Comparison of ENCODE assay signal across 2 cellular contexts in genomic region chr9:129145316-129145715, GRCh38.
TF ChIP-seq lines count a peak whose summit lies in the region.

No MANE protein-coding gene starts in this region.

TF ChIP-seq in liver, 16 proteins besides CTCF, POLR2A, EP300 and RAD21:
- TF ChIP-seq NR2F2 (IDR thresholded peaks at IDR 0.05) (no peak), YY1 (IDR thresholded peaks at IDR 0.05) (no peak)

TF ChIP-seq in HepG2, 621 proteins besides CTCF, POLR2A, EP300 and RAD21:
- TF ChIP-seq ZNF572 (CRISPR knock-in tag; IDR thresholded peaks at IDR 0.05) = no peak
- TF ChIP-seq XRCC5 (optimal IDR thresholded peaks at IDR 0.05; ENCODE audit: low read length) = no peak
- TF ChIP-seq MATR3 (CRISPR knock-in tag; IDR thresholded peaks at IDR 0.05) = no peak
- no peak for TF ChIP-seq SOX6 (IDR thresholded peaks at IDR 0.05)
- no peak for TF ChIP-seq SOX6 (CRISPR knock-in tag; IDR thresholded peaks at IDR 0.05)
- no peak for TF ChIP-seq FOXJ3 (CRISPR knock-in tag; IDR thresholded peaks at IDR 0.05; ENCODE audit: borderline replicate concordance)
- no peak for TF ChIP-seq E2F2 (CRISPR knock-in tag; IDR thresholded peaks at IDR 0.05; ENCODE audit: borderline replicate concordance)
- TF ChIP-seq ZNF354B (CRISPR knock-in tag; IDR thresholded peaks at IDR 0.05) = no peak
- TF ChIP-seq ZNF710 (CRISPR knock-in tag; IDR thresholded peaks at IDR 0.05; ENCODE audit: borderline replicate concordance) = no peak
- no peak for TF ChIP-seq TRAFD1 (CRISPR knock-in tag; IDR thresholded peaks at IDR 0.05; ENCODE audit: borderline replicate concordance)
- no peak for TF ChIP-seq PAWR (CRISPR knock-in tag; IDR thresholded peaks at IDR 0.05; ENCODE audit: borderline replicate concordance)
- TF ChIP-seq NR2C2 (CRISPR knock-in tag; IDR thresholded peaks at IDR 0.05; ENCODE audit: borderline replicate concordance) = no peak
- TF ChIP-seq AGO2 (optimal IDR thresholded peaks at IDR 0.05; ENCODE audit: low read depth, low read length) = no peak
- no peak for TF ChIP-seq SIX1 (CRISPR knock-in tag; IDR thresholded peaks at IDR 0.05; ENCODE audit: borderline replicate concordance)
- TF ChIP-seq RFXANK (CRISPR knock-in tag; IDR thresholded peaks at IDR 0.05) = no peak
- TF ChIP-seq HOXA9 (CRISPR knock-in tag; IDR thresholded peaks at IDR 0.05; ENCODE audit: borderline replicate concordance) = no peak
- TF ChIP-seq RARA (CRISPR knock-in tag; IDR thresholded peaks at IDR 0.05) = no peak
- TF ChIP-seq NFIC (IDR thresholded peaks at IDR 0.05; ENCODE audit: low read length) = no peak
- TF ChIP-seq, protein P1, sequence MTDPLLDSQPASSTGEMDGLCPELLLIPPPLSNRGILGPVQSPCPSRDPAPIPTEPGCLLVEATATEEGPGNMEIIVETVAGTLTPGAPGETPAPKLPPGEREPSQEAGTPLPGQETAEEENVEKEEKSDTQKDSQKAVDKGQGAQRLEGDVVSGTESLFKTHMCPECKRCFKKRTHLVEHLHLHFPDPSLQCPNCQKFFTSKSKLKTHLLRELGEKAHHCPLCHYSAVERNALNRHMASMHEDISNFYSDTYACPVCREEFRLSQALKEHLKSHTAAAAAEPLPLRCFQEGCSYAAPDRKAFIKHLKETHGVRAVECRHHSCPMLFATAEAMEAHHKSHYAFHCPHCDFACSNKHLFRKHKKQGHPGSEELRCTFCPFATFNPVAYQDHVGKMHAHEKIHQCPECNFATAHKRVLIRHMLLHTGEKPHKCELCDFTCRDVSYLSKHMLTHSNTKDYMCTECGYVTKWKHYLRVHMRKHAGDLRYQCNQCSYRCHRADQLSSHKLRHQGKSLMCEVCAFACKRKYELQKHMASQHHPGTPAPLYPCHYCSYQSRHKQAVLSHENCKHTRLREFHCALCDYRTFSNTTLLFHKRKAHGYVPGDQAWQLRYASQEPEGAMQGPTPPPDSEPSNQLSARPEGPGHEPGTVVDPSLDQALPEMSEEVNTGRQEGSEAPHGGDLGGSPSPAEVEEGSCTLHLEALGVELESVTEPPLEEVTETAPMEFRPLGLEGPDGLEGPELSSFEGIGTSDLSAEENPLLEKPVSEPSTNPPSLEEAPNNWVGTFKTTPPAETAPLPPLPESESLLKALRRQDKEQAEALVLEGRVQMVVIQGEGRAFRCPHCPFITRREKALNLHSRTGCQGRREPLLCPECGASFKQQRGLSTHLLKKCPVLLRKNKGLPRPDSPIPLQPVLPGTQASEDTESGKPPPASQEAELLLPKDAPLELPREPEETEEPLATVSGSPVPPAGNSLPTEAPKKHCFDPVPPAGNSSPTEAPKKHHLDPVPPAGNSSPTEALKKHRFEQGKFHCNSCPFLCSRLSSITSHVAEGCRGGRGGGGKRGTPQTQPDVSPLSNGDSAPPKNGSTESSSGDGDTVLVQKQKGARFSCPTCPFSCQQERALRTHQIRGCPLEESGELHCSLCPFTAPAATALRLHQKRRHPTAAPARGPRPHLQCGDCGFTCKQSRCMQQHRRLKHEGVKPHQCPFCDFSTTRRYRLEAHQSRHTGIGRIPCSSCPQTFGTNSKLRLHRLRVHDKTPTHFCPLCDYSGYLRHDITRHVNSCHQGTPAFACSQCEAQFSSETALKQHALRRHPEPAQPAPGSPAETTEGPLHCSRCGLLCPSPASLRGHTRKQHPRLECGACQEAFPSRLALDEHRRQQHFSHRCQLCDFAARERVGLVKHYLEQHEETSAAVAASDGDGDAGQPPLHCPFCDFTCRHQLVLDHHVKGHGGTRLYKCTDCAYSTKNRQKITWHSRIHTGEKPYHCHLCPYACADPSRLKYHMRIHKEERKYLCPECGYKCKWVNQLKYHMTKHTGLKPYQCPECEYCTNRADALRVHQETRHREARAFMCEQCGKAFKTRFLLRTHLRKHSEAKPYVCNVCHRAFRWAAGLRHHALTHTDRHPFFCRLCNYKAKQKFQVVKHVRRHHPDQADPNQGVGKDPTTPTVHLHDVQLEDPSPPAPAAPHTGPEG (CRISPR knock-in tag; IDR thresholded peaks at IDR 0.05) = no peak
